26 cellular contexts compared by ENCODE assay signal in genomic region chr2:62424899-62425298, GRCh38.
DNase-seq lines count a peak whose midpoint lies in the region; ATAC-seq, FAIRE-seq and TF ChIP-seq lines count a peak whose summit lies in the region.
"Had no signal": no experiment of that assay in that cellular context is flagged by ENCODE, and none has a peak within 500 bp of the region (broad histone marks: within the 10 kb centered on the region; RNA-seq: fewer than 3 reads in every experiment).

No MANE protein-coding gene starts in this region.

- FAIRE-seq in small intestine (lab: Jason Lieb, UNC), result no peak

- H3K4me3 ChIP-seq in esophagus (ENCODE audit: low read depth in 1 of 2, low read length in 2 of 2) (no peak overlapping the region), small intestine (ENCODE audit: low read depth in 1 of 2, low read length in 2 of 2) (no peak overlapping the region)
- H3K4me3 ChIP-seq: BLaER1, heart right ventricle, psoas muscle, tibial nerve had no signal

- no peaks in the 10 kb centered on the region for H3K4me1 Mint-ChIP-seq in natural killer cell treated with Interleukin-12 subunit alpha and Interleukin-12 subunit beta and Interleukin-15 and Interleukin-18, amount 100 ng/mL, for 72 hours (ENCODE audit: low read depth in 2 of 2)
- H3K4me1 Mint-ChIP-seq: activated naive CD8-positive, alpha-beta T cell treated with anti-CD3 and anti-CD28 coated beads, Interleukin-2, amount 50 U/mL, for 24 hours had no signal

- 47 to 66% methylated on average over 6 of the region's 6 CpGs for WGBS in esophagus, 2 donors
- 49 to 74% (median 61%) methylated on average over 6 of the region's 6 CpGs for WGBS in small intestine, 3 donors

- H3K9me3 Mint-ChIP-seq in natural killer cell treated with Interleukin-12 subunit alpha and Interleukin-12 subunit beta and Interleukin-15 and Interleukin-18, amount 100 ng/mL, for 72 hours, result no peaks in the 10 kb centered on the region
- H3K9me3 Mint-ChIP-seq: activated naive CD8-positive, alpha-beta T cell treated with anti-CD3 and anti-CD28 coated beads, Interleukin-2, amount 50 U/mL, for 24 hours; activated T-cell treated with anti-CD3 and anti-CD28 coated beads, Interleukin-2, amount 50 U/mL, for 4 hours; stimulated activated naive CD8-positive, alpha-beta T cell treated with anti-CD3 and anti-CD28 coated beads, Interleukin-15, Interleukin-2, amounts not matched to agents 100 ng/mL and 50 ng/mL, for 24 hours had no signal

- no peak overlapping the region for H3K4me3 Mint-ChIP-seq in natural killer cell treated with Interleukin-12 subunit alpha and Interleukin-12 subunit beta and Interleukin-15 and Interleukin-18, amount 100 ng/mL, for 72 hours
- H3K4me3 Mint-ChIP-seq: activated naive CD8-positive, alpha-beta T cell treated with anti-CD3 and anti-CD28 coated beads, Interleukin-2, amount 50 U/mL, for 24 hours; activated T-cell treated with anti-CD3 and anti-CD28 coated beads, Interleukin-2, amount 50 U/mL, for 4 hours; stimulated activated naive CD8-positive, alpha-beta T cell treated with anti-CD3 and anti-CD28 coated beads, Interleukin-15, Interleukin-2, amounts not matched to agents 100 ng/mL and 50 ng/mL, for 24 hours had no signal

- no peaks in the 10 kb centered on the region for H3K27me3 Mint-ChIP-seq in natural killer cell treated with Interleukin-12 subunit alpha and Interleukin-12 subunit beta and Interleukin-15 and Interleukin-18, amount 100 ng/mL, for 72 hours
- H3K27me3 Mint-ChIP-seq: stimulated activated naive CD8-positive, alpha-beta T cell treated with anti-CD3 and anti-CD28 coated beads, Interleukin-15, Interleukin-2, amounts not matched to agents 100 ng/mL and 50 ng/mL, for 24 hours had no signal

- H3K36me3 Mint-ChIP-seq in natural killer cell treated with Interleukin-12 subunit alpha and Interleukin-12 subunit beta and Interleukin-15 and Interleukin-18, amount 100 ng/mL, for 72 hours, result peaks cover 3% of the 10 kb centered on the region

- DNase-seq in SW480 (ENCODE audit: low spot score) (peak; percentile 13), small intestine (peak; percentile 18), OCI-M2 (lab: John Stamatoyannopoulos, UW; ENCODE audit: unreplicated experiment) (no peak), NCI-H345 (lab: John Stamatoyannopoulos, UW) (no peak)
- DNase-seq in natural killer cell treated with Interleukin-12 subunit alpha and Interleukin-12 subunit beta and Interleukin-15 and Interleukin-18, amount 100 ng/mL, for 72 hours (ENCODE audit: low spot score), result no peak
- DNase-seq: activated CD4-positive, alpha-beta T cell treated with anti-CD3 and anti-CD28 coated beads for 48 hours; activated naive CD8-positive, alpha-beta T cell treated with anti-CD3 and anti-CD28 coated beads, Interleukin-2, amount 50 U/mL, for 24 hours; activated T-cell treated with anti-CD3 and anti-CD28 coated beads, Interleukin-2, amount 50 U/mL, for 4 hours; foreskin fibroblast; GDM1; H7; heart right ventricle; mesenchymal stem cell; NCI-H1694; NCI-H2171; NCI-H510A treated with DMSO at 0.1 percent for 48 hours; OCI-M1; psoas muscle; Right ventricle myocardium superior; WERI-Rb-1 had no signal

- peaks cover 0 to 20% of the 10 kb centered on the region in 2 donors for H3K4me1 ChIP-seq in esophagus (ENCODE audit: control insufficient read depth in 2 of 2, insufficient read depth in 2 of 2, low read length in 1 of 2)
- H3K4me1 ChIP-seq in small intestine (ENCODE audit: control insufficient read depth in 2 of 2, insufficient read depth in 1 of 2, low read depth in 1 of 2, low read length in 1 of 2), result no peaks in the 10 kb centered on the region
- H3K4me1 ChIP-seq: tibial nerve had no signal

- no peaks in the 10 kb centered on the region for H3K36me3 ChIP-seq in esophagus (ENCODE audit: control insufficient read depth in 2 of 2, insufficient read depth in 2 of 2, low read length in 1 of 2)
- H3K36me3 ChIP-seq in small intestine (ENCODE audit: control insufficient read depth in 2 of 2, insufficient read depth in 2 of 2, low read length in 2 of 2), result no peaks in the 10 kb centered on the region
- H3K36me3 ChIP-seq: BLaER1, heart right ventricle, tibial nerve, WERI-Rb-1 had no signal

- H3K27me3 ChIP-seq in esophagus (ENCODE audit: control insufficient read depth in 1 of 2, insufficient read depth in 2 of 2, low read length in 2 of 2), result no peaks in the 10 kb centered on the region
- H3K27me3 ChIP-seq in small intestine (ENCODE audit: control insufficient read depth in 2 of 2, insufficient read depth in 2 of 2, low read length in 2 of 2), result no peaks in the 10 kb centered on the region
- H3K27me3 ChIP-seq: BLaER1, heart right ventricle, tibial nerve had no signal

- H3K27ac ChIP-seq in C4-2B (peak overlapping the region; percentile 66), esophagus (ENCODE audit: low read depth in 2 of 2, low read length in 1 of 2) (peak overlapping the region; percentile 81 to 97), small intestine (ENCODE audit: low read depth in 1 of 2, low read length in 1 of 2) (no peak overlapping the region)
- H3K27ac ChIP-seq: BLaER1, heart right ventricle, psoas muscle, tibial nerve, WERI-Rb-1 had no signal

- no peak; the same call in 1 of the 2 replicates for TF ChIP-seq CTCF in C4-2B (conservative IDR thresholded peaks at IDR 0.05)

- H3K9me3 ChIP-seq in esophagus (ENCODE audit: control insufficient read depth in 2 of 2, insufficient read depth in 1 of 2, low read depth in 1 of 2, low read length in 1 of 2), result no peaks in the 10 kb centered on the region
- no peaks in the 10 kb centered on the region for H3K9me3 ChIP-seq in small intestine (ENCODE audit: control insufficient read depth, low read depth)
- H3K9me3 ChIP-seq: psoas muscle, tibial nerve had no signal

- H3K27ac Mint-ChIP-seq in natural killer cell treated with Interleukin-12 subunit alpha and Interleukin-12 subunit beta and Interleukin-15 and Interleukin-18, amount 100 ng/mL, for 72 hours, result no peak overlapping the region
- H3K27ac Mint-ChIP-seq: activated naive CD8-positive, alpha-beta T cell treated with anti-CD3 and anti-CD28 coated beads, Interleukin-2, amount 50 U/mL, for 24 hours; stimulated activated naive CD8-positive, alpha-beta T cell treated with anti-CD3 and anti-CD28 coated beads, Interleukin-15, Interleukin-2, amounts not matched to agents 100 ng/mL and 50 ng/mL, for 24 hours had no signal

- ATAC-seq in GM19324 (IDR thresholded peaks at IDR 0.05; ENCODE audit: low FRiP score, unreplicated experiment), result no peak
- no peak for ATAC-seq in natural killer cell treated with Interleukin-12 subunit alpha and Interleukin-12 subunit beta and Interleukin-15 and Interleukin-18, amount 100 ng/mL, for 72 hours
- ATAC-seq: activated naive CD8-positive, alpha-beta T cell treated with anti-CD3 and anti-CD28 coated beads, Interleukin-2, amount 50 U/mL, for 24 hours; activated T-cell treated with anti-CD3 and anti-CD28 coated beads, Interleukin-2, amount 50 U/mL, for 4 hours; psoas muscle had no signal

Comparison
In these comparisons a context has a peak if more than half of its experiments do, and no peak if none do; other contexts are left out.
1. H3K27ac ChIP-seq: peak in C4-2B (single experiment) and esophagus (2 of 2); none in small intestine (0 of 2).
2. DNase-seq: peak in SW480 (single experiment) and small intestine (single experiment); none in OCI-M2 (single experiment), natural killer cell treated with Interleukin-12 subunit alpha and Interleukin-12 subunit beta and Interleukin-15 and Interleukin-18, amount 100 ng/mL, for 72 hours (single experiment) and NCI-H345 (single experiment).